Comparison of ENCODE assay signal across 8 cellular contexts in the genomic region with DNA sequence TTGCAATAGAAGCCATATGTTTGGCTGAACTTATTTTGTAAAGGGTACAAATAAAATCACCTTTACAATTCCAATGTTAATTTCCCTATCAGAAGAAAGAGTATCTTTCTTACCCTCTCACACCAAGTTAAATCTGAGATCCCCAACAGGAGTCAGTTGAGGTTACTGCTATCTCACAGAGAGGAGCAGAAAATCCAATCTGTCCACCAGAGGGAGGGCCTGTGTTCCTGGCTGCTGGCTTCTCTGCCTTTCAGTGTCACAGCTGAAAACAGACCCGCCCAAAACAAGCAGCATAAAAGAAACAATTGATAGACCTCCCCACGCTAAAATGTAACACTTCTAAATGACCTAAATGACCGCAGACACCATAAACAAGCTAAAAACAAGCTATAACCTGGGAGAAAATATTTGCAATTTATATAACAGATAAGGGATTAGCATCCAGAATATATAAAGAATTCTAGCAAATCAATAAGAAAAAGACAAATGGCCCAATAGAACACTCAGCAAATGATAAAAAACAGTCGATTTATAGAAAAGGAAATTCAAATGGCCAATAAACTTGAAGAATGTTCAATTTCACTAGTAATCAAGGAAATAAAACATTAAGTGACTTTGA. TPM values are rescaled to one million over a fixed set of nuclear protein-coding genes. Genes with fewer than 3 reads are reported as not detected.
A peak's percentile ranks its signal among the peaks of the same experiment; 100 is the strongest.
DNase-seq lines count a peak whose midpoint lies in the region; ATAC-seq, FAIRE-seq and TF ChIP-seq lines count a peak whose summit lies in the region.

No MANE protein-coding gene starts in this region.

- no peak overlapping the region for H2BK20ac ChIP-seq in H1 (ENCODE audit: low read length)

- TF ChIP-seq CTCF in GM13976 (IDR thresholded peaks at IDR 0.05; ENCODE audit: borderline replicate concordance, control extremely low read depth, extremely low read depth, insufficient read depth, missing control alignments) (peak; percentile 29), H1 (IDR thresholded peaks at IDR 0.05; ENCODE audit: control extremely low read depth in 1 of 3, insufficient read depth in 1 of 3, low read depth in 1 of 3, low read length in 3 of 3) (peak; percentile 62 to 88 (median 84)), suprapubic skin (IDR thresholded peaks at IDR 0.05) (peak; percentile 54 to 74)

- H3K27ac Mint-ChIP-seq in memory B cell, result no peak overlapping the region

- no peak overlapping the region for H4K8ac ChIP-seq in H1 (ENCODE audit: extremely low read depth, insufficient read depth, low read length)

- H2BK12ac ChIP-seq in H1 (ENCODE audit: low read depth, low read length), result no peak overlapping the region

- TF ChIP-seq POLR2A in H1 (IDR thresholded peaks at IDR 0.05; ENCODE audit: control extremely low read depth in 1 of 2, low read depth in 2 of 2, low read length in 2 of 2), result no peak
- no peak for TF ChIP-seq POLR2A in suprapubic skin (IDR thresholded peaks at IDR 0.05)

- H3K4me3 Mint-ChIP-seq in memory B cell, result no peak overlapping the region

- no peak overlapping the region for H2AK5ac ChIP-seq in H1 (ENCODE audit: low read depth, low read length)

- peak; percentile 52 for DNase-seq in ACHN
- DNase-seq in GM13976 (ENCODE audit: low spot score), result peak; percentile 51
- DNase-seq in NCI-H446 (lab: John Stamatoyannopoulos, UW), result peak; percentile 2 to 51
- peak; percentile 18 to 51 for DNase-seq in activated CD4-positive, alpha-beta T cell treated with anti-CD3 and anti-CD28 coated beads for 4 hours
- peak; percentile 31 to 57 for DNase-seq in H1 (ENCODE audit: low read depth in 1 of 2, low spot score in 2 of 2)
- peak in 1 of 2 donors; percentile 44 for DNase-seq in memory B cell (ENCODE audit: low spot score in 2 of 2)
- no peak for DNase-seq in suprapubic skin (ENCODE audit: low spot score in 2 of 2)

- no peaks in the 10 kb centered on the region for H4K20me1 ChIP-seq in H1 (replicated peaks in 1 of 2; ENCODE audit: control insufficient read depth in 1 of 2, insufficient read depth in 2 of 2, low read length in 2 of 2)

- H4K5ac ChIP-seq in H1 (ENCODE audit: insufficient read length, low read depth, low read length), result no peak overlapping the region

- TF ChIP-seq EP300 in H1 (IDR thresholded peaks at IDR 0.05; ENCODE audit: borderline replicate concordance in 1 of 2, low read depth in 2 of 2, low read length in 2 of 2) (no peak), suprapubic skin (IDR thresholded peaks at IDR 0.05) (no peak)

- peak; percentile 80 for FAIRE-seq in H1 (lab: Jason Lieb, UNC)

- H3K27ac ChIP-seq in H1 (ENCODE audit: low read depth, low read length), result no peak overlapping the region
- no peak overlapping the region for H3K27ac ChIP-seq in suprapubic skin

- no peaks in the 10 kb centered on the region for H3K9me3 Mint-ChIP-seq in memory B cell

- H3K14ac ChIP-seq in H1 (ENCODE audit: insufficient read length), result no peak overlapping the region

- H3K9ac ChIP-seq in H1 (replicated peaks in 1 of 4; ENCODE audit: extremely low read depth in 1 of 4, low read depth in 3 of 4, low read length in 3 of 4), result no peak overlapping the region

- H3K23ac ChIP-seq in H1 (ENCODE audit: insufficient read length), result no peak overlapping the region

- CTCF ChIA-PET in H1 (lab: Charles Lee; ENCODE audit: partially characterized antibody), result interaction anchor here (0.7 to 11.5 kb wide), 22 partner anchors 9 to 261 kb away, joined by 3 to 108 read pairs (median 4); a partner anchor contains a TSS

- no peak overlapping the region for H3K4ac ChIP-seq in H1 (replicated peaks; ENCODE audit: insufficient read length, low read depth, low read length)

- H3K36me3 ChIP-seq in H1 (ENCODE audit: control insufficient read depth in 2 of 4, insufficient read depth in 4 of 4, low read length in 3 of 4) (no peaks in the 10 kb centered on the region), suprapubic skin (no peaks in the 10 kb centered on the region)

- H3K4me1 Mint-ChIP-seq in memory B cell, result no peaks in the 10 kb centered on the region

- H3K79me1 ChIP-seq in H1 (ENCODE audit: low read depth, low read length), result no peaks in the 10 kb centered on the region

- ATAC-seq in memory B cell (ENCODE audit: low read depth) (peak; percentile 71), HG02678 (IDR thresholded peaks at IDR 0.05; ENCODE audit: unreplicated experiment) (no peak)

- H3K4me2 ChIP-seq in H1 (ENCODE audit: insufficient read depth in 1 of 2, low read depth in 2 of 2, low read length in 2 of 2), result no peak overlapping the region

- no peak overlapping the region for H4K91ac ChIP-seq in H1 (replicated peaks; ENCODE audit: insufficient read length, low read length)

- H3K9me3 ChIP-seq in H1 (ENCODE audit: insufficient read depth in 2 of 2, low read depth in 1 of 2, low read length in 1 of 2) (no peaks in the 10 kb centered on the region), suprapubic skin (no peaks in the 10 kb centered on the region)

- no peaks in the 10 kb centered on the region for H3K36me3 Mint-ChIP-seq in memory B cell

- H3K4me3 ChIP-seq in H1 (ENCODE audit: extremely low read depth in 1 of 4, insufficient read depth in 2 of 4, low read depth in 3 of 4, low read length in 4 of 4), result no peak overlapping the region
- no peak overlapping the region for H3K4me3 ChIP-seq in suprapubic skin

- peak; percentile 74 to 83 for TF ChIP-seq RAD21 in H1 (IDR thresholded peaks at IDR 0.05 in 1 of 2, conservative IDR thresholded peaks at IDR 0.05 in 1 of 2; ENCODE audit: low read depth in 2 of 2, low read length in 2 of 2)

- no peak overlapping the region for H3K56ac ChIP-seq in H1 (replicated peaks; ENCODE audit: insufficient read length, low read depth, low read length)

- 54% methylated on average over 4 of the region's 4 CpGs; no CpG with 5 or more reads in 1 of the 2 experiments for WGBS in H1 (ENCODE audit: extremely low coverage in 1 of 2, insufficient coverage in 1 of 2, insufficient read length in 1 of 2, insufficient replicate concordance in 2 of 2, low coverage in 1 of 2, low lambda C conversion rate in 2 of 2, missing lambda C conversion rate in 1 of 2), 2 experiments
- WGBS in suprapubic skin, result 31% methylated on average over 4 of the region's 4 CpGs

- H3K18ac ChIP-seq in H1 (ENCODE audit: extremely low read depth, low read length), result no peak overlapping the region

- in situ Hi-C loops in ACHN (cut with HindIII; ENCODE audit: low pct_ligation_motif_present, low pct_unique_long_range_greater_than_20kb, low sequenced_read_pairs), result no loop called here
- in situ Hi-C loops in GM13976 (cut with MboI; ENCODE audit: low sequenced_read_pairs, unreplicated experiment), result loop anchor here (25.0 kb wide), 1 partner anchor 185 kb away; no protein-coding TSS in a partner anchor

- H2BK120ac ChIP-seq in H1 (replicated peaks; ENCODE audit: low read depth, low read length), result no peak overlapping the region

- H3K4me1 ChIP-seq in H1 (replicated peaks in 1 of 4; ENCODE audit: control insufficient read depth in 3 of 4, insufficient read depth in 4 of 4, low read length in 3 of 4) (no peaks in the 10 kb centered on the region; a peak in 1 of 7 replicates), suprapubic skin (peaks cover 3% of the 10 kb centered on the region)

- no peaks in the 10 kb centered on the region for H3K79me2 ChIP-seq in H1 (ENCODE audit: control insufficient read depth in 1 of 2, insufficient read depth in 2 of 2, low read length in 2 of 2)

- no peak overlapping the region for H2AFZ ChIP-seq in H1 (ENCODE audit: low read length)

- no peaks in the 10 kb centered on the region for H3K27me3 ChIP-seq in H1 (replicated peaks in 1 of 4; ENCODE audit: control insufficient read depth in 3 of 4, extremely low read depth in 1 of 4, insufficient read depth in 3 of 4, low read length in 3 of 4)
- H3K27me3 ChIP-seq in suprapubic skin, result peaks cover 12% of the 10 kb centered on the region

- no peak overlapping the region for H2BK15ac ChIP-seq in H1 (ENCODE audit: low read length)

- H3K23me2 ChIP-seq in H1 (ENCODE audit: low read depth, low read length), result 0 out of 2 replicates have a peak, but pooled peaks cover 2% of the 10 kb centered on the region

- POLR2A ChIA-PET in H1 (lab: Charles Lee; ENCODE audit: partially characterized antibody), result no interaction called here

- H2BK5ac ChIP-seq in H1 (ENCODE audit: low read depth, low read length), result no peak overlapping the region

- peaks cover 2% of the 10 kb centered on the region for H3K27me3 Mint-ChIP-seq in memory B cell

TF ChIP-seq in H1, 55 proteins besides CTCF, POLR2A, EP300 and RAD21:
- no peak for TF ChIP-seq GTF2F1 (IDR thresholded peaks at IDR 0.05; ENCODE audit: borderline replicate concordance, low read depth, low read length)
- no peak for TF ChIP-seq POLR2AphosphoS5 (IDR thresholded peaks at IDR 0.05; ENCODE audit: low read depth, low read length)
- no peak for TF ChIP-seq JUND (IDR thresholded peaks at IDR 0.05; ENCODE audit: low read length)
- TF ChIP-seq, protein P1, sequence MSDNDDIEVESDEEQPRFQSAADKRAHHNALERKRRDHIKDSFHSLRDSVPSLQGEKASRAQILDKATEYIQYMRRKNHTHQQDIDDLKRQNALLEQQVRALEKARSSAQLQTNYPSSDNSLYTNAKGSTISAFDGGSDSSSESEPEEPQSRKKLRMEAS (IDR thresholded peaks at IDR 0.05), result no peak
- TF ChIP-seq NRF1 (IDR thresholded peaks at IDR 0.05; ENCODE audit: low read depth, low read length), result no peak
- no peak for TF ChIP-seq POU5F1 (IDR thresholded peaks at IDR 0.05; ENCODE audit: low read depth, low read length)
- 0 out of 4 replicates have a peak, but pooled peaks of 1 of the 2 experiments have one; percentile 19 for TF ChIP-seq SIN3A (conservative IDR thresholded peaks at IDR 0.05 in 1 of 2, IDR thresholded peaks at IDR 0.05 in 1 of 2; ENCODE audit: low read depth in 1 of 2, low read length in 2 of 2)
- TF ChIP-seq MAFK (IDR thresholded peaks at IDR 0.05; ENCODE audit: low read depth, low read length), result no peak
TF ChIP-seq in H1: peak in this region for 1.

RNA-seq across cellular contexts. Expression of a gene that starts 24.5 kb away (rescaled TPM):
- 5.0 and 5.9 TPM in 2 replicates for total RNA-seq in H1 (2021; fragmentation: NEBNext Ultra II Directional; extraction: Animal tissue kit (Norgen Biotek cat#: 25700))
- polyA plus RNA-seq in H1 (2011; rRNA removed), result 2.6 and 3.7 TPM in 2 replicates
- 3.0 TPM for polyA plus RNA-seq in H1 (2011; cell fraction: cytosol; rRNA removed)
- polyA plus RNA-seq in H1 (2011; cell fraction: nucleus; rRNA removed), result 5.0 TPM
- polyA plus RNA-seq in H1 (2012, experiment 1 of 2), result 3.1 to 4.5 TPM (median 3.4 TPM) in 4 replicates
- 3.0 TPM for polyA plus RNA-seq in H1 (2012, experiment 2 of 2)
- 2.8 TPM for polyA plus RNA-seq in H1 (2013, experiment 1 of 2)
- polyA plus RNA-seq in H1 (2013, experiment 2 of 2), result 2.6 TPM
- polyA minus RNA-seq in H1 (2011; rRNA and poly(A)+ RNA removed), result 4.5 and 4.6 TPM in 2 replicates
- 6.5 TPM for polyA minus RNA-seq in H1 (2011; cell fraction: cytosol; rRNA and poly(A)+ RNA removed)
- polyA minus RNA-seq in H1 (2011; cell fraction: nucleus; rRNA and poly(A)+ RNA removed), result 9.8 TPM
- total RNA-seq in suprapubic skin, result 10 to 100 TPM; 10.2 to 25.7 (median 14.0) TPM

Comparison
In these comparisons a context has a peak if more than half of its experiments do, and no peak if none do; other contexts are left out.
1. DNase-seq: peak in ACHN (single experiment), GM13976 (single experiment), NCI-H446 (2 of 2), activated CD4-positive, alpha-beta T cell treated with anti-CD3 and anti-CD28 coated beads for 4 hours (2 of 2) and H1 (2 of 2); none in suprapubic skin (0 of 2).
2. CTCF ChIP-seq: peak in every context shown above with its lines; median percentile 84 in H1; 64 in suprapubic skin; 29 in GM13976.